ENCODE assay signal across 27 cellular contexts in the genomic region with DNA sequence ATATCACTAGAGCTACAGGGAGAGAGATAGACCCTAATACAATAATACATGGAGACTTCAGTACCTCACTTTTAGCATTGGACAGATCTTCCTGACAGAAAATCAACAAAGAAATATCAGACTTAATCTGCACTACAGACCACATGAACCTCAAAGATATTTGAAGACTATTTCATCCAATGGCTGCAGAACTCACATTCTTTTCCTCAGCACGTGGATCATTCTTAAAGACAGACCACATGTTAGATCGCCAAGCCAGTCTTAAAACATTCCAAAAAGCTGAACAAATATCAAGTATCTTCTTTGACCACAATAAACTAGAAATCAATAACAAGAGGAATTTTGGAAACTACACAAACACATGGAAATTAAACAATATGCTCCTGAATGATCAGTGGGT.
"Had no signal": no experiment of that assay in that cellular context is flagged by ENCODE, and none has a peak within 500 bp of the region (broad histone marks: within the 10 kb centered on the region; RNA-seq: fewer than 3 reads in every experiment).

No MANE protein-coding gene starts in this region.

- H3K27ac ChIP-seq: neural progenitor cell, pancreas, prostate gland, right lobe of liver, sigmoid colon, skin epidermis, spleen, suprapubic skin, testis, tibial artery, transverse colon, upper lobe of right lung, uterus had no signal

- H3K9me3 ChIP-seq: pancreas, prostate gland, right lobe of liver, testis, upper lobe of right lung had no signal

- DNase-seq: naive thymus-derived CD4-positive, alpha-beta T cell; natural killer cell; occipital lobe; pancreas; right cardiac atrium; right lobe of liver; sigmoid colon; spleen; stimulated activated CD4-positive, alpha-beta T cell treated with anti-CD3 and anti-CD28 coated beads, Interleukin-12 subunit alpha, Interleukin-12 subunit beta, amount 100 ng/mL, for 4 hours; stimulated activated CD4-positive, alpha-beta T cell treated with anti-CD3 and anti-CD28 coated beads, Interleukin-1b, Interleukin-23, amount 100 ng/mL, for 48 hours; stimulated activated CD4-positive, alpha-beta T cell treated with anti-CD3 and anti-CD28 coated beads, Interleukin-4, amount 100 ng/mL, for 1 hour; stimulated activated CD4-positive, alpha-beta T cell treated with anti-CD3 and anti-CD28 coated beads, Interleukin-4, amount 100 ng/mL, for 4 hours; stimulated activated CD8-positive, alpha-beta memory T cell treated with anti-CD3 and anti-CD28 coated beads, Interleukin-4, amount 100 ng/mL, for 48 hours; stimulated activated naive CD4-positive, alpha-beta T cell; stimulated activated naive CD8-positive, alpha-beta T cell treated with anti-CD3 and anti-CD28 coated beads, Interleukin-15, amount 100 ng/mL, for 72 hours; stimulated activated naive CD8-positive, alpha-beta T cell treated with anti-CD3 and anti-CD28 coated beads, Interleukin-15, Interleukin-2, amounts not matched to agents 100 U/mL and 50 U/mL, for 24 hours; substantia nigra; testis; tibial artery; transverse colon; upper lobe of right lung; uterus had no signal

- H3K27me3 ChIP-seq: neural progenitor cell, pancreas, right lobe of liver, sigmoid colon, spleen, suprapubic skin, testis, tibial artery, transverse colon, upper lobe of right lung, uterus had no signal

- H3K4me3 ChIP-seq: neural progenitor cell, pancreas, prostate gland, right lobe of liver, sigmoid colon, skin epidermis, smooth muscle cell, spleen, suprapubic skin, testis, tibial artery, transverse colon, upper lobe of right lung, uterus had no signal

- H3K36me3 ChIP-seq: neural progenitor cell, pancreas, prostate gland, right lobe of liver, sigmoid colon, spleen, suprapubic skin, tibial artery, transverse colon, upper lobe of right lung, uterus had no signal

- H3K4me1 ChIP-seq: neural progenitor cell, pancreas, prostate gland, right lobe of liver, sigmoid colon, spleen, suprapubic skin, testis, tibial artery, transverse colon, upper lobe of right lung, uterus had no signal
